23 cellular contexts compared by ENCODE assay signal in the genomic region with DNA sequence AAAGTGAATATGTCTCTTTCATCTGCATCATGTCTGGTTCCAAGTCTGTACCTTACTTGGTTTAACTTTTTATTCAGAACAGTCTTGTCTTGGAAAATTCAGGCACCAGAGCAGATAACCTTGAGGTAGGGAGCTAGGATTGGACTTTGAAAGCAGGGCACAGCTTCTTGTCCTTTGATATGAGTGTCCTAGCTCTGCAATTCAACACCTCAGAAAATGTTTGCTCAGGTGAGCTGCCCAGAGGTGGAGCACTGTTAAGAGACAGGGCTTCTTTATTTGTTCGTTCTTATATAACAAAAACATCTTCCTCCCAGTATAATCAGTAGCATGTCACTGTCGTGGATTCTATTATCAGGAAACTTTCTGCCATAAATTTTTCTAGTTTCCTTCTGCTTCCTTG.
A peak's percentile ranks its signal among the peaks of the same experiment; 100 is the strongest.
DNase-seq lines count a peak whose midpoint lies in the region; ATAC-seq and TF ChIP-seq lines count a peak whose summit lies in the region.
"Had no signal": no experiment of that assay in that cellular context is flagged by ENCODE, and none has a peak within 500 bp of the region (broad histone marks: within the 10 kb centered on the region; RNA-seq: fewer than 3 reads in every experiment).

No MANE protein-coding gene starts in this region.

- H2BK15ac ChIP-seq in mesendoderm (replicated peaks; ENCODE audit: low read depth): no peak overlapping the region

- TF ChIP-seq CTCF in DOHH2 (IDR thresholded peaks at IDR 0.05; ENCODE audit: low read depth, low read length, poor library complexity, severe bottlenecking) (no peak), OCI-LY3 (IDR thresholded peaks at IDR 0.05; ENCODE audit: low read depth, low read length) (no peak)

- peaks cover 30% of the 10 kb centered on the region for H3K4me1 Mint-ChIP-seq in memory B cell

- H3K27me3 ChIP-seq in DOHH2 (ENCODE audit: control insufficient read depth, low read length) (no peaks in the 10 kb centered on the region), OCI-LY3 (ENCODE audit: low read depth, low read length) (no peaks in the 10 kb centered on the region), mesendoderm (ENCODE audit: insufficient read depth, low read length, poor library complexity) (no peaks in the 10 kb centered on the region)
- H3K27me3 ChIP-seq: brain microvascular endothelial cell, transverse colon had no signal

- no peak overlapping the region for H3K4ac ChIP-seq in mesendoderm (ENCODE audit: low read depth, low read length)

- no peak overlapping the region for H2AFZ ChIP-seq in OCI-LY3 (ENCODE audit: low read depth, low read length)

- H3K4me2 ChIP-seq in DOHH2 (ENCODE audit: low read length) (peak overlapping the region; percentile 71), OCI-LY3 (ENCODE audit: low read length) (0 out of 2 replicates have a peak overlapping the region, but pooled peaks have one; percentile 54), mesendoderm (ENCODE audit: low read length) (no peak overlapping the region)

- H3K9ac ChIP-seq in OCI-LY3 (ENCODE audit: low read length) (no peak overlapping the region), mesendoderm (ENCODE audit: low read length) (no peak overlapping the region)

- H3K4me3 ChIP-seq in DOHH2 (ENCODE audit: low read length) (peak overlapping the region; percentile 39), OCI-LY3 (ENCODE audit: low read length) (no peak overlapping the region), mesendoderm (ENCODE audit: low read length) (no peak overlapping the region)
- H3K4me3 ChIP-seq: coronary artery, transverse colon had no signal

- peak overlapping the region; percentile 83 for H3K27ac Mint-ChIP-seq in memory B cell
- H3K27ac Mint-ChIP-seq: activated naive CD8-positive, alpha-beta T cell treated with anti-CD3 and anti-CD28 coated beads, Interleukin-2, amount 10 ng/mL, durations not matched to agents 7 days and 5 days; CD4-positive, alpha-beta memory T cell; stimulated activated naive CD8-positive, alpha-beta T cell treated with anti-CD3 and anti-CD28 coated beads, Interleukin-15, Interleukin-2, amounts not matched to agents 100 ng/mL and 50 ng/mL, for 24 hours; T-helper 1 cell treated with Interleukin-12 subunit alpha and Interleukin-12 subunit beta and Interleukin-4 antibody, amounts not matched to agents 30 μg/mL and 1 μg/mL, for 36 hours had no signal

- DNase-seq in NCI-H146 treated with DMSO at 0.1 percent for 48 hours (lab: John Stamatoyannopoulos, UW; ENCODE audit: unreplicated experiment) (peak; percentile 46), memory B cell (ENCODE audit: low spot score in 2 of 2) (no peak), mesendoderm (no peak), NCI-H128 (lab: John Stamatoyannopoulos, UW; ENCODE audit: unreplicated experiment) (no peak)
- DNase-seq: activated CD8-positive, alpha-beta memory T cell treated with anti-CD3 and anti-CD28 coated beads, Interleukin-2, amount 50 U/mL, for 48 hours; activated naive CD8-positive, alpha-beta T cell treated with anti-CD3 and anti-CD28 coated beads, Interleukin-2, amount 10 ng/mL, durations not matched to agents 7 days and 5 days; brain microvascular endothelial cell; CD4-positive, alpha-beta memory T cell; DND-41; HCEC 1CT; left cardiac atrium; NCI-H1092 treated with DMSO at 0.1 percent for 48 hours; NCI-H446 treated with DMSO at 0.1 percent for 48 hours; PC-3; stimulated activated CD4-positive, alpha-beta T cell treated with anti-CD3 and anti-CD28 coated beads, Interleukin-2, amount 100 ng/mL, for 24 hours; transverse colon had no signal

- peaks cover 25% of the 10 kb centered on the region for H3K36me3 ChIP-seq in DOHH2 (ENCODE audit: control insufficient read depth, low read length)
- peaks cover 22% of the 10 kb centered on the region for H3K36me3 ChIP-seq in OCI-LY3 (replicated peaks; ENCODE audit: low read depth, low read length)
- H3K36me3 ChIP-seq in mesendoderm (ENCODE audit: control insufficient read depth, insufficient read depth, low read length): no peaks in the 10 kb centered on the region
- H3K36me3 ChIP-seq: brain microvascular endothelial cell, transverse colon had no signal

- no CpG with 5 or more reads among the region's 2 CpGs for WGBS in mesendoderm (ENCODE audit: extremely low coverage, insufficient coverage, low lambda C conversion rate)

- peaks cover 16% of the 10 kb centered on the region for H3F3A ChIP-seq in DOHH2 (ENCODE audit: control insufficient read depth, insufficient read depth)

- peaks cover 4% of the 10 kb centered on the region for H3K79me1 ChIP-seq in mesendoderm (ENCODE audit: low read length)

- H3K27ac ChIP-seq in DOHH2 (ENCODE audit: low read depth, low read length) (peak overlapping the region; percentile 79), OCI-LY3 (ENCODE audit: low read length) (peak overlapping the region; percentile 72; the same call in 1 of the 2 replicates), mesendoderm (ENCODE audit: low read depth, low read length) (no peak overlapping the region)
- H3K27ac ChIP-seq: brain microvascular endothelial cell, coronary artery, transverse colon had no signal

- H3K36me3 Mint-ChIP-seq in memory B cell: peaks cover 6% of the 10 kb centered on the region

- no peak overlapping the region for H3K4me3 Mint-ChIP-seq in memory B cell
- H3K4me3 Mint-ChIP-seq: activated naive CD8-positive, alpha-beta T cell treated with anti-CD3 and anti-CD28 coated beads, Interleukin-2, amount 10 ng/mL, durations not matched to agents 7 days and 5 days; CD4-positive, alpha-beta memory T cell; stimulated activated naive CD8-positive, alpha-beta T cell treated with anti-CD3 and anti-CD28 coated beads, Interleukin-15, Interleukin-2, amounts not matched to agents 100 ng/mL and 50 ng/mL, for 24 hours; T-helper 1 cell treated with Interleukin-12 subunit alpha and Interleukin-12 subunit beta and Interleukin-4 antibody, amounts not matched to agents 30 μg/mL and 1 μg/mL, for 36 hours had no signal

- H4K8ac ChIP-seq in mesendoderm (ENCODE audit: low read depth, low read length): no peak overlapping the region

- ATAC-seq in memory B cell (ENCODE audit: low read depth) (no peak), GM21381 (IDR thresholded peaks at IDR 0.05; ENCODE audit: unreplicated experiment) (no peak), GM19452 (IDR thresholded peaks at IDR 0.05; ENCODE audit: unreplicated experiment) (no peak)
- ATAC-seq: left cardiac atrium, PC-3 had no signal

- H3K27me3 Mint-ChIP-seq in memory B cell: no peaks in the 10 kb centered on the region
- H3K27me3 Mint-ChIP-seq: activated naive CD8-positive, alpha-beta T cell treated with anti-CD3 and anti-CD28 coated beads, Interleukin-2, amount 10 ng/mL, durations not matched to agents 7 days and 5 days; CD4-positive, alpha-beta memory T cell; stimulated activated naive CD8-positive, alpha-beta T cell treated with anti-CD3 and anti-CD28 coated beads, Interleukin-15, Interleukin-2, amounts not matched to agents 100 ng/mL and 50 ng/mL, for 24 hours had no signal

- no peaks in the 10 kb centered on the region for H3K9me2 ChIP-seq in DOHH2 (replicated peaks; ENCODE audit: control insufficient read depth, low read length)

- no peak overlapping the region for H2AK5ac ChIP-seq in mesendoderm (ENCODE audit: low read length)

- H2BK5ac ChIP-seq in mesendoderm (ENCODE audit: low read length): no peak overlapping the region

- no peak overlapping the region for H3K23ac ChIP-seq in mesendoderm (ENCODE audit: low read length)

- H3K9me3 ChIP-seq in DOHH2 (ENCODE audit: control insufficient read depth, insufficient read depth, low read length) (no peaks in the 10 kb centered on the region), OCI-LY3 (ENCODE audit: insufficient read depth, low read length) (no peaks in the 10 kb centered on the region)
- H3K9me3 ChIP-seq: transverse colon had no signal

- no peaks in the 10 kb centered on the region for H3K9me3 Mint-ChIP-seq in memory B cell
- H3K9me3 Mint-ChIP-seq: activated naive CD8-positive, alpha-beta T cell treated with anti-CD3 and anti-CD28 coated beads, Interleukin-2, amount 10 ng/mL, durations not matched to agents 7 days and 5 days; CD4-positive, alpha-beta memory T cell; stimulated activated naive CD8-positive, alpha-beta T cell treated with anti-CD3 and anti-CD28 coated beads, Interleukin-15, Interleukin-2, amounts not matched to agents 100 ng/mL and 50 ng/mL, for 24 hours; T-helper 1 cell treated with Interleukin-12 subunit alpha and Interleukin-12 subunit beta and Interleukin-4 antibody, amounts not matched to agents 30 μg/mL and 1 μg/mL, for 36 hours had no signal

- H3K79me2 ChIP-seq in DOHH2 (ENCODE audit: control insufficient read depth, low read length) (peaks cover 20% of the 10 kb centered on the region), OCI-LY3 (ENCODE audit: low read length) (peaks cover 62% of the 10 kb centered on the region), mesendoderm (ENCODE audit: control insufficient read depth, insufficient read depth, low read length) (no peaks in the 10 kb centered on the region)

- H3K18ac ChIP-seq in mesendoderm (ENCODE audit: low read length): no peak overlapping the region

- H4K20me1 ChIP-seq in DOHH2 (ENCODE audit: control insufficient read depth, insufficient read depth, low read depth, low read length) (no peaks in the 10 kb centered on the region), OCI-LY3 (ENCODE audit: insufficient read depth, low read length) (peaks cover 68% of the 10 kb centered on the region)

- no peak overlapping the region for H3K56ac ChIP-seq in mesendoderm (ENCODE audit: low read length)

- H3K4me1 ChIP-seq in DOHH2 (ENCODE audit: control insufficient read depth, low read length) (peaks cover 46% of the 10 kb centered on the region), OCI-LY3 (ENCODE audit: low read length) (peaks cover 46% of the 10 kb centered on the region), mesendoderm (ENCODE audit: control insufficient read depth, low read depth, low read length) (no peaks in the 10 kb centered on the region)

- H4K5ac ChIP-seq in mesendoderm (ENCODE audit: low read length): no peak overlapping the region

- H2BK120ac ChIP-seq in mesendoderm (ENCODE audit: low read depth, low read length): no peak overlapping the region
